Comparison of ENCODE assay signal across 1 cellular context in the genomic region with DNA sequence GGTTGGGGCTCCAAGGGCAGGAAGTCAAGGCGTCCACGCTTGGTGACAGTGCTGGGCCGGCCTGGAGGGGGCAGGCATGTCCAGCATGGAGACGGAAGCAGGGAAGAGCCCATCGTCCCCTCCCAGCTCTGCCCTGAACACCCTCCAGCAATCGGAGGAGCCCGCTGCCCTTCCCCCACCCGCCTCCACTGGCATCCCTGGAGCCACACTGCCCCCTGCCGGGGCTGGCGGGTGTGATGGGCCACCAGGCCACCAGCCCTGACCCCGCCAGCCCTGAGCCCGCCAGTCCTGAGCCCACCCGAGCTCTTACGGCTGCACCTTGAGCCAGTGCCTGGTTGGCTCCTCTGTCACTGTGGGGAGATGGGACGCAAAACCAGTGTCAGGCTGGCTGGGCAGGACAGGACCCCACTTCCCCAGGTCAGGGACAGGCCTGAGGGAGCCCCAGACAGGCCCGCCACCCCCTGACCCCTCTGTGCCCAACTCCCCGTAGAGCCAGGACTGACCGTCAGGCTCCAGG.
A peak's percentile ranks its signal among the peaks of the same experiment; 100 is the strongest.
TF ChIP-seq lines count a peak whose summit lies in the region.

No MANE protein-coding gene starts in this region.

TF ChIP-seq in K562, 482 proteins besides CTCF, POLR2A, EP300 and RAD21 (continued from another document and continues in another):
- TF ChIP-seq, protein P1, sequence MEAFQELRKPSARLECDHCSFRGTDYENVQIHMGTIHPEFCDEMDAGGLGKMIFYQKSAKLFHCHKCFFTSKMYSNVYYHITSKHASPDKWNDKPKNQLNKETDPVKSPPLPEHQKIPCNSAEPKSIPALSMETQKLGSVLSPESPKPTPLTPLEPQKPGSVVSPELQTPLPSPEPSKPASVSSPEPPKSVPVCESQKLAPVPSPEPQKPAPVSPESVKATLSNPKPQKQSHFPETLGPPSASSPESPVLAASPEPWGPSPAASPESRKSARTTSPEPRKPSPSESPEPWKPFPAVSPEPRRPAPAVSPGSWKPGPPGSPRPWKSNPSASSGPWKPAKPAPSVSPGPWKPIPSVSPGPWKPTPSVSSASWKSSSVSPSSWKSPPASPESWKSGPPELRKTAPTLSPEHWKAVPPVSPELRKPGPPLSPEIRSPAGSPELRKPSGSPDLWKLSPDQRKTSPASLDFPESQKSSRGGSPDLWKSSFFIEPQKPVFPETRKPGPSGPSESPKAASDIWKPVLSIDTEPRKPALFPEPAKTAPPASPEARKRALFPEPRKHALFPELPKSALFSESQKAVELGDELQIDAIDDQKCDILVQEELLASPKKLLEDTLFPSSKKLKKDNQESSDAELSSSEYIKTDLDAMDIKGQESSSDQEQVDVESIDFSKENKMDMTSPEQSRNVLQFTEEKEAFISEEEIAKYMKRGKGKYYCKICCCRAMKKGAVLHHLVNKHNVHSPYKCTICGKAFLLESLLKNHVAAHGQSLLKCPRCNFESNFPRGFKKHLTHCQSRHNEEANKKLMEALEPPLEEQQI (IDR thresholded peaks at IDR 0.05) = no peak
- TF ChIP-seq ZNF586 (CRISPR knock-in tag; conservative IDR thresholded peaks at IDR 0.05) (no peak), ARID1B (IDR thresholded peaks at IDR 0.05) (peak; percentile 63; the same call in 1 of the 2 replicates), ZBTB17 (CRISPR knock-in tag; IDR thresholded peaks at IDR 0.05) (no peak), EP400 (IDR thresholded peaks at IDR 0.05) (no peak), CBX3 (IDR thresholded peaks at IDR 0.05; ENCODE audit: borderline replicate concordance in 1 of 2, low read length in 2 of 2) (0 out of 3 replicates have a peak, but pooled peaks of 1 of the 2 experiments have one; percentile 8), ATF1 (CRISPR knock-in tag; IDR thresholded peaks at IDR 0.05) (no peak), ATF1 (tag; IDR thresholded peaks at IDR 0.05) (peak; percentile 43; the same call in 1 of the 2 replicates), ZNF57 (CRISPR knock-in tag; IDR thresholded peaks at IDR 0.05) (no peak), DNMT1 (IDR thresholded peaks at IDR 0.05) (no peak), NFE2L1 (tag; IDR thresholded peaks at IDR 0.05; ENCODE audit: borderline replicate concordance, low read depth) (no peak), ETV1 (tag; conservative IDR thresholded peaks at IDR 0.05; ENCODE audit: low read depth) (no peak; the same call in 1 of the 2 replicates), ZC3H8 (IDR thresholded peaks at IDR 0.05) (no peak), CHD2 (IDR thresholded peaks at IDR 0.05; ENCODE audit: low read depth, low read length) (peak; percentile 84), PHTF2 (CRISPR knock-in tag; IDR thresholded peaks at IDR 0.05) (no peak), NONO (IDR thresholded peaks at IDR 0.05; ENCODE audit: low read depth in 2 of 2, low read length in 1 of 2) (peak in 1 of 2 experiments; percentile 90; a peak in 2 of 4 replicates), NELFE (IDR thresholded peaks at IDR 0.05; ENCODE audit: insufficient read depth, insufficient read length) (no peak), CXXC5 (CRISPR knock-in tag; IDR thresholded peaks at IDR 0.05) (peak; percentile 54), ILK (tag; IDR thresholded peaks at IDR 0.05; ENCODE audit: borderline replicate concordance, low read depth) (no peak), TBL1XR1 (IDR thresholded peaks at IDR 0.05; ENCODE audit: low read length in 2 of 2) (no peak), ZNF217 (CRISPR knock-in tag; IDR thresholded peaks at IDR 0.05) (no peak), HOXB6 (CRISPR knock-in tag; IDR thresholded peaks at IDR 0.05; ENCODE audit: borderline replicate concordance) (no peak)
- TF ChIP-seq, protein P2, sequence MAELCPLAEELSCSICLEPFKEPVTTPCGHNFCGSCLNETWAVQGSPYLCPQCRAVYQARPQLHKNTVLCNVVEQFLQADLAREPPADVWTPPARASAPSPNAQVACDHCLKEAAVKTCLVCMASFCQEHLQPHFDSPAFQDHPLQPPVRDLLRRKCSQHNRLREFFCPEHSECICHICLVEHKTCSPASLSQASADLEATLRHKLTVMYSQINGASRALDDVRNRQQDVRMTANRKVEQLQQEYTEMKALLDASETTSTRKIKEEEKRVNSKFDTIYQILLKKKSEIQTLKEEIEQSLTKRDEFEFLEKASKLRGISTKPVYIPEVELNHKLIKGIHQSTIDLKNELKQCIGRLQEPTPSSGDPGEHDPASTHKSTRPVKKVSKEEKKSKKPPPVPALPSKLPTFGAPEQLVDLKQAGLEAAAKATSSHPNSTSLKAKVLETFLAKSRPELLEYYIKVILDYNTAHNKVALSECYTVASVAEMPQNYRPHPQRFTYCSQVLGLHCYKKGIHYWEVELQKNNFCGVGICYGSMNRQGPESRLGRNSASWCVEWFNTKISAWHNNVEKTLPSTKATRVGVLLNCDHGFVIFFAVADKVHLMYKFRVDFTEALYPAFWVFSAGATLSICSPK (IDR thresholded peaks at IDR 0.05; ENCODE audit: borderline replicate concordance) = no peak
- TF ChIP-seq, protein P3, sequence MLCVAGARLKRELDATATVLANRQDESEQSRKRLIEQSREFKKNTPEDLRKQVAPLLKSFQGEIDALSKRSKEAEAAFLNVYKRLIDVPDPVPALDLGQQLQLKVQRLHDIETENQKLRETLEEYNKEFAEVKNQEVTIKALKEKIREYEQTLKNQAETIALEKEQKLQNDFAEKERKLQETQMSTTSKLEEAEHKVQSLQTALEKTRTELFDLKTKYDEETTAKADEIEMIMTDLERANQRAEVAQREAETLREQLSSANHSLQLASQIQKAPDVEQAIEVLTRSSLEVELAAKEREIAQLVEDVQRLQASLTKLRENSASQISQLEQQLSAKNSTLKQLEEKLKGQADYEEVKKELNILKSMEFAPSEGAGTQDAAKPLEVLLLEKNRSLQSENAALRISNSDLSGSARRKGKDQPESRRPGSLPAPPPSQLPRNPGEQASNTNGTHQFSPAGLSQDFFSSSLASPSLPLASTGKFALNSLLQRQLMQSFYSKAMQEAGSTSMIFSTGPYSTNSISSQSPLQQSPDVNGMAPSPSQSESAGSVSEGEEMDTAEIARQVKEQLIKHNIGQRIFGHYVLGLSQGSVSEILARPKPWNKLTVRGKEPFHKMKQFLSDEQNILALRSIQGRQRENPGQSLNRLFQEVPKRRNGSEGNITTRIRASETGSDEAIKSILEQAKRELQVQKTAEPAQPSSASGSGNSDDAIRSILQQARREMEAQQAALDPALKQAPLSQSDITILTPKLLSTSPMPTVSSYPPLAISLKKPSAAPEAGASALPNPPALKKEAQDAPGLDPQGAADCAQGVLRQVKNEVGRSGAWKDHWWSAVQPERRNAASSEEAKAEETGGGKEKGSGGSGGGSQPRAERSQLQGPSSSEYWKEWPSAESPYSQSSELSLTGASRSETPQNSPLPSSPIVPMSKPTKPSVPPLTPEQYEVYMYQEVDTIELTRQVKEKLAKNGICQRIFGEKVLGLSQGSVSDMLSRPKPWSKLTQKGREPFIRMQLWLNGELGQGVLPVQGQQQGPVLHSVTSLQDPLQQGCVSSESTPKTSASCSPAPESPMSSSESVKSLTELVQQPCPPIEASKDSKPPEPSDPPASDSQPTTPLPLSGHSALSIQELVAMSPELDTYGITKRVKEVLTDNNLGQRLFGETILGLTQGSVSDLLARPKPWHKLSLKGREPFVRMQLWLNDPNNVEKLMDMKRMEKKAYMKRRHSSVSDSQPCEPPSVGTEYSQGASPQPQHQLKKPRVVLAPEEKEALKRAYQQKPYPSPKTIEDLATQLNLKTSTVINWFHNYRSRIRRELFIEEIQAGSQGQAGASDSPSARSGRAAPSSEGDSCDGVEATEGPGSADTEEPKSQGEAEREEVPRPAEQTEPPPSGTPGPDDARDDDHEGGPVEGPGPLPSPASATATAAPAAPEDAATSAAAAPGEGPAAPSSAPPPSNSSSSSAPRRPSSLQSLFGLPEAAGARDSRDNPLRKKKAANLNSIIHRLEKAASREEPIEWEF (CRISPR knock-in tag; IDR thresholded peaks at IDR 0.05) = no peak
- TF ChIP-seq, protein P4, sequence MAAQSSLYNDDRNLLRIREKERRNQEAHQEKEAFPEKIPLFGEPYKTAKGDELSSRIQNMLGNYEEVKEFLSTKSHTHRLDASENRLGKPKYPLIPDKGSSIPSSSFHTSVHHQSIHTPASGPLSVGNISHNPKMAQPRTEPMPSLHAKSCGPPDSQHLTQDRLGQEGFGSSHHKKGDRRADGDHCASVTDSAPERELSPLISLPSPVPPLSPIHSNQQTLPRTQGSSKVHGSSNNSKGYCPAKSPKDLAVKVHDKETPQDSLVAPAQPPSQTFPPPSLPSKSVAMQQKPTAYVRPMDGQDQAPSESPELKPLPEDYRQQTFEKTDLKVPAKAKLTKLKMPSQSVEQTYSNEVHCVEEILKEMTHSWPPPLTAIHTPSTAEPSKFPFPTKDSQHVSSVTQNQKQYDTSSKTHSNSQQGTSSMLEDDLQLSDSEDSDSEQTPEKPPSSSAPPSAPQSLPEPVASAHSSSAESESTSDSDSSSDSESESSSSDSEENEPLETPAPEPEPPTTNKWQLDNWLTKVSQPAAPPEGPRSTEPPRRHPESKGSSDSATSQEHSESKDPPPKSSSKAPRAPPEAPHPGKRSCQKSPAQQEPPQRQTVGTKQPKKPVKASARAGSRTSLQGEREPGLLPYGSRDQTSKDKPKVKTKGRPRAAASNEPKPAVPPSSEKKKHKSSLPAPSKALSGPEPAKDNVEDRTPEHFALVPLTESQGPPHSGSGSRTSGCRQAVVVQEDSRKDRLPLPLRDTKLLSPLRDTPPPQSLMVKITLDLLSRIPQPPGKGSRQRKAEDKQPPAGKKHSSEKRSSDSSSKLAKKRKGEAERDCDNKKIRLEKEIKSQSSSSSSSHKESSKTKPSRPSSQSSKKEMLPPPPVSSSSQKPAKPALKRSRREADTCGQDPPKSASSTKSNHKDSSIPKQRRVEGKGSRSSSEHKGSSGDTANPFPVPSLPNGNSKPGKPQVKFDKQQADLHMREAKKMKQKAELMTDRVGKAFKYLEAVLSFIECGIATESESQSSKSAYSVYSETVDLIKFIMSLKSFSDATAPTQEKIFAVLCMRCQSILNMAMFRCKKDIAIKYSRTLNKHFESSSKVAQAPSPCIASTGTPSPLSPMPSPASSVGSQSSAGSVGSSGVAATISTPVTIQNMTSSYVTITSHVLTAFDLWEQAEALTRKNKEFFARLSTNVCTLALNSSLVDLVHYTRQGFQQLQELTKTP (IDR thresholded peaks at IDR 0.05; ENCODE audit: low read depth in 1 of 2, partially characterized antibody in 2 of 2) = no peak
- TF ChIP-seq, protein P5, sequence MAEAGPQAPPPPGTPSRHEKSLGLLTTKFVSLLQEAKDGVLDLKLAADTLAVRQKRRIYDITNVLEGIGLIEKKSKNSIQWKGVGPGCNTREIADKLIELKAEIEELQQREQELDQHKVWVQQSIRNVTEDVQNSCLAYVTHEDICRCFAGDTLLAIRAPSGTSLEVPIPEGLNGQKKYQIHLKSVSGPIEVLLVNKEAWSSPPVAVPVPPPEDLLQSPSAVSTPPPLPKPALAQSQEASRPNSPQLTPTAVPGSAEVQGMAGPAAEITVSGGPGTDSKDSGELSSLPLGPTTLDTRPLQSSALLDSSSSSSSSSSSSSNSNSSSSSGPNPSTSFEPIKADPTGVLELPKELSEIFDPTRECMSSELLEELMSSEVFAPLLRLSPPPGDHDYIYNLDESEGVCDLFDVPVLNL (CRISPR knock-in tag; IDR thresholded peaks at IDR 0.05; ENCODE audit: low read depth) = no peak
- TF ChIP-seq, protein P6, sequence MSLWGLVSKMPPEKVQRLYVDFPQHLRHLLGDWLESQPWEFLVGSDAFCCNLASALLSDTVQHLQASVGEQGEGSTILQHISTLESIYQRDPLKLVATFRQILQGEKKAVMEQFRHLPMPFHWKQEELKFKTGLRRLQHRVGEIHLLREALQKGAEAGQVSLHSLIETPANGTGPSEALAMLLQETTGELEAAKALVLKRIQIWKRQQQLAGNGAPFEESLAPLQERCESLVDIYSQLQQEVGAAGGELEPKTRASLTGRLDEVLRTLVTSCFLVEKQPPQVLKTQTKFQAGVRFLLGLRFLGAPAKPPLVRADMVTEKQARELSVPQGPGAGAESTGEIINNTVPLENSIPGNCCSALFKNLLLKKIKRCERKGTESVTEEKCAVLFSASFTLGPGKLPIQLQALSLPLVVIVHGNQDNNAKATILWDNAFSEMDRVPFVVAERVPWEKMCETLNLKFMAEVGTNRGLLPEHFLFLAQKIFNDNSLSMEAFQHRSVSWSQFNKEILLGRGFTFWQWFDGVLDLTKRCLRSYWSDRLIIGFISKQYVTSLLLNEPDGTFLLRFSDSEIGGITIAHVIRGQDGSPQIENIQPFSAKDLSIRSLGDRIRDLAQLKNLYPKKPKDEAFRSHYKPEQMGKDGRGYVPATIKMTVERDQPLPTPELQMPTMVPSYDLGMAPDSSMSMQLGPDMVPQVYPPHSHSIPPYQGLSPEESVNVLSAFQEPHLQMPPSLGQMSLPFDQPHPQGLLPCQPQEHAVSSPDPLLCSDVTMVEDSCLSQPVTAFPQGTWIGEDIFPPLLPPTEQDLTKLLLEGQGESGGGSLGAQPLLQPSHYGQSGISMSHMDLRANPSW (CRISPR knock-in tag; IDR thresholded peaks at IDR 0.05) = no peak
- TF ChIP-seq, protein P7, sequence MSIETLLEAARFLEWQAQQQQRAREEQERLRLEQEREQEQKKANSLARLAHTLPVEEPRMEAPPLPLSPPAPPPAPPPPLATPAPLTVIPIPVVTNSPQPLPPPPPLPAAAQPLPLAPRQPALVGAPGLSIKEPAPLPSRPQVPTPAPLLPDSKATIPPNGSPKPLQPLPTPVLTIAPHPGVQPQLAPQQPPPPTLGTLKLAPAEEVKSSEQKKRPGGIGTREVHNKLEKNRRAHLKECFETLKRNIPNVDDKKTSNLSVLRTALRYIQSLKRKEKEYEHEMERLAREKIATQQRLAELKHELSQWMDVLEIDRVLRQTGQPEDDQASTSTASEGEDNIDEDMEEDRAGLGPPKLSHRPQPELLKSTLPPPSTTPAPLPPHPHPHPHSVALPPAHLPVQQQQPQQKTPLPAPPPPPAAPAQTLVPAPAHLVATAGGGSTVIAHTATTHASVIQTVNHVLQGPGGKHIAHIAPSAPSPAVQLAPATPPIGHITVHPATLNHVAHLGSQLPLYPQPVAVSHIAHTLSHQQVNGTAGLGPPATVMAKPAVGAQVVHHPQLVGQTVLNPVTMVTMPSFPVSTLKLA (conservative IDR thresholded peaks at IDR 0.05) = peak in 1 of 2 experiments; percentile 66; a peak in 2 of 4 replicates
